1 cellular context compared by ENCODE assay signal in the genomic region with DNA sequence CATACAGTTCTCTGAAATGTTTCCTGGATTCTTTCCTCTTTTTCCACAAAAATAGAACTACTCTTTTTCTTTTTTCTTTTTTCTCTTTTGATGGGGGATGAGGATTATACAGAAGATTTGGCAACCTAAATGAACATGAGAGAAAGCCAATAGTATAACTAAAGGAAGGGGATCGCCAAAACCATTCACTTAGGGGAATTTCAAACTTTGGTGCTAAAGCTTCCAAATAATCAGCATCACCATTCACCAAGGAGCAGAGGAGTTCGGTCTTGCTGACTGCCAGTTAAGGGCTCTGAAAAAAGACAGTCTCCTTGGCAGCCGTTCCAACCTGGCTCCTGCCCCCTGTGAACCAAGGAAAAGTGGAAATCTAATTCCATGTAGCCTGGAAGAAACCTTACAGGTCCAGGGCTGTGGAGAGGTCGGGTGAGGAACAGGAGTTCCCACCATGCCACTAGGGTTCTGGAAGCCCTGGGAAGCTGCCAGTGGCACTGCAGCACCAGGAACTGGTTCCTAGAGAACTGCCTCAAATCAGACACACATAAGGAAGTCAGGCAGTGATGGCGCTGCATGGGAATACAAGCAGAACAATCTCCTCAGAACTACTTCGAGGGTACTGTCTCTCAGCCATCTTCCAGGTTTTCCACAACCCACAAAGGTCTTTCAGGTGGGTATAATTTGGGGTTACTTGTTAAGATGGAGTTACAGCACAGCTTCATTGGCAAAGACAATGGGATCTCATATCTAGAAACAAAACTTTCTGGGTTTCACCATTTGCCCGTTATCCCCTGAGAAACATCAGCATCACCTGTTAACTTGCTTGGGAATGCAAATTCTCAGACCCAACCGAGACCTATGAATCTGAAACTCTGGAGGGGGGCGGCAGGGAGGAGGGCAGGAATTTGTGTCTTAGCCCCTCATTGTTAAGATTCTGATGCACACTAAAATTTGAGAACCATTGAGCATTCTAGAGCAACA.
TF ChIP-seq lines count a peak whose summit lies in the region.

No MANE protein-coding gene starts in this region.

TF ChIP-seq in SK-N-SH treated with all-trans-retinoic acid at 6 μM for 48 hours, 23 proteins besides CTCF, POLR2A, EP300 and RAD21 (continued from another document):
- TF ChIP-seq ZNF8 (CRISPR knock-in tag; IDR thresholded peaks at IDR 0.05), result no peak
- no peak for TF ChIP-seq ZC3H10 (CRISPR knock-in tag; IDR thresholded peaks at IDR 0.05)
- TF ChIP-seq, protein P1, sequence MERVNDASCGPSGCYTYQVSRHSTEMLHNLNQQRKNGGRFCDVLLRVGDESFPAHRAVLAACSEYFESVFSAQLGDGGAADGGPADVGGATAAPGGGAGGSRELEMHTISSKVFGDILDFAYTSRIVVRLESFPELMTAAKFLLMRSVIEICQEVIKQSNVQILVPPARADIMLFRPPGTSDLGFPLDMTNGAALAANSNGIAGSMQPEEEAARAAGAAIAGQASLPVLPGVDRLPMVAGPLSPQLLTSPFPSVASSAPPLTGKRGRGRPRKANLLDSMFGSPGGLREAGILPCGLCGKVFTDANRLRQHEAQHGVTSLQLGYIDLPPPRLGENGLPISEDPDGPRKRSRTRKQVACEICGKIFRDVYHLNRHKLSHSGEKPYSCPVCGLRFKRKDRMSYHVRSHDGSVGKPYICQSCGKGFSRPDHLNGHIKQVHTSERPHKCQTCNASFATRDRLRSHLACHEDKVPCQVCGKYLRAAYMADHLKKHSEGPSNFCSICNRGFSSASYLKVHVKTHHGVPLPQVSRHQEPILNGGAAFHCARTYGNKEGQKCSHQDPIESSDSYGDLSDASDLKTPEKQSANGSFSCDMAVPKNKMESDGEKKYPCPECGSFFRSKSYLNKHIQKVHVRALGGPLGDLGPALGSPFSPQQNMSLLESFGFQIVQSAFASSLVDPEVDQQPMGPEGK (CRISPR knock-in tag; IDR thresholded peaks at IDR 0.05; ENCODE audit: borderline replicate concordance), result no peak
- TF ChIP-seq, protein P2, sequence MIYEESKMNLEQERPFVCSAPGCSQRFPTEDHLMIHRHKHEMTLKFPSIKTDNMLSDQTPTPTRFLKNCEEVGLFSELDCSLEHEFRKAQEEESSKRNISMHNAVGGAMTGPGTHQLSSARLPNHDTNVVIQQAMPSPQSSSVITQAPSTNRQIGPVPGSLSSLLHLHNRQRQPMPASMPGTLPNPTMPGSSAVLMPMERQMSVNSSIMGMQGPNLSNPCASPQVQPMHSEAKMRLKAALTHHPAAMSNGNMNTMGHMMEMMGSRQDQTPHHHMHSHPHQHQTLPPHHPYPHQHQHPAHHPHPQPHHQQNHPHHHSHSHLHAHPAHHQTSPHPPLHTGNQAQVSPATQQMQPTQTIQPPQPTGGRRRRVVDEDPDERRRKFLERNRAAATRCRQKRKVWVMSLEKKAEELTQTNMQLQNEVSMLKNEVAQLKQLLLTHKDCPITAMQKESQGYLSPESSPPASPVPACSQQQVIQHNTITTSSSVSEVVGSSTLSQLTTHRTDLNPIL (CRISPR knock-in tag; IDR thresholded peaks at IDR 0.05; ENCODE audit: low read depth), result no peak
- no peak for TF ChIP-seq RARB (CRISPR knock-in tag; IDR thresholded peaks at IDR 0.05)
- TF ChIP-seq SNAI2 (CRISPR knock-in tag; IDR thresholded peaks at IDR 0.05), result no peak
- TF ChIP-seq ZFP3 (CRISPR knock-in tag; IDR thresholded peaks at IDR 0.05), result 0 out of 2 replicates have a peak, but pooled peaks have one; percentile 33
- TF ChIP-seq, protein P3, sequence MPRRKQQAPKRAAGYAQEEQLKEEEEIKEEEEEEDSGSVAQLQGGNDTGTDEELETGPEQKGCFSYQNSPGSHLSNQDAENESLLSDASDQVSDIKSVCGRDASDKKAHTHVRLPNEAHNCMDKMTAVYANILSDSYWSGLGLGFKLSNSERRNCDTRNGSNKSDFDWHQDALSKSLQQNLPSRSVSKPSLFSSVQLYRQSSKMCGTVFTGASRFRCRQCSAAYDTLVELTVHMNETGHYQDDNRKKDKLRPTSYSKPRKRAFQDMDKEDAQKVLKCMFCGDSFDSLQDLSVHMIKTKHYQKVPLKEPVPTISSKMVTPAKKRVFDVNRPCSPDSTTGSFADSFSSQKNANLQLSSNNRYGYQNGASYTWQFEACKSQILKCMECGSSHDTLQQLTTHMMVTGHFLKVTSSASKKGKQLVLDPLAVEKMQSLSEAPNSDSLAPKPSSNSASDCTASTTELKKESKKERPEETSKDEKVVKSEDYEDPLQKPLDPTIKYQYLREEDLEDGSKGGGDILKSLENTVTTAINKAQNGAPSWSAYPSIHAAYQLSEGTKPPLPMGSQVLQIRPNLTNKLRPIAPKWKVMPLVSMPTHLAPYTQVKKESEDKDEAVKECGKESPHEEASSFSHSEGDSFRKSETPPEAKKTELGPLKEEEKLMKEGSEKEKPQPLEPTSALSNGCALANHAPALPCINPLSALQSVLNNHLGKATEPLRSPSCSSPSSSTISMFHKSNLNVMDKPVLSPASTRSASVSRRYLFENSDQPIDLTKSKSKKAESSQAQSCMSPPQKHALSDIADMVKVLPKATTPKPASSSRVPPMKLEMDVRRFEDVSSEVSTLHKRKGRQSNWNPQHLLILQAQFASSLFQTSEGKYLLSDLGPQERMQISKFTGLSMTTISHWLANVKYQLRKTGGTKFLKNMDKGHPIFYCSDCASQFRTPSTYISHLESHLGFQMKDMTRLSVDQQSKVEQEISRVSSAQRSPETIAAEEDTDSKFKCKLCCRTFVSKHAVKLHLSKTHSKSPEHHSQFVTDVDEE (CRISPR knock-in tag; IDR thresholded peaks at IDR 0.05), result no peak
- TF ChIP-seq ISL1 (CRISPR knock-in tag; IDR thresholded peaks at IDR 0.05), result peak; percentile 35; the same call in 1 of the 2 replicates
- TF ChIP-seq TCF4 (CRISPR knock-in tag; IDR thresholded peaks at IDR 0.05; ENCODE audit: borderline replicate concordance), result no peak
- no peak for TF ChIP-seq OSR1 (CRISPR knock-in tag; IDR thresholded peaks at IDR 0.05)
